In genomic region chr4:8703857-8704495, GRCh38 we compare ENCODE assay signal across 15 cellular contexts.
DNase-seq lines count a peak whose midpoint lies in the region; FAIRE-seq and TF ChIP-seq lines count a peak whose summit lies in the region.
"Had no signal": no experiment of that assay in that cellular context is flagged by ENCODE, and none has a peak within 500 bp of the region (broad histone marks: within the 10 kb centered on the region; RNA-seq: fewer than 3 reads in every experiment).

No MANE protein-coding gene starts in this region.

- peaks cover 2% of the 10 kb centered on the region for H3K27me3 ChIP-seq in astrocyte (ENCODE audit: insufficient read depth, low read length)
- peaks cover 0 to 72% (median 0%) of the 10 kb centered on the region in 3 experiments for H3K27me3 ChIP-seq in neuronal stem cell (ENCODE audit: control insufficient read depth in 3 of 3, insufficient read depth in 3 of 3, low read depth in 1 of 3, low read length in 3 of 3)
- H3K27me3 ChIP-seq: MG63 had no signal

- peaks cover 5% of the 10 kb centered on the region for H3K27me3 Mint-ChIP-seq in activated T-cell treated with anti-CD3 and anti-CD28 coated beads, Interleukin-2, amount 50 U/mL, for 24 hours
- H3K27me3 Mint-ChIP-seq in astrocyte (ENCODE audit: low read depth, unreplicated experiment), result peaks cover 57% of the 10 kb centered on the region
- peaks cover 49% of the 10 kb centered on the region for H3K27me3 Mint-ChIP-seq in type B pancreatic cell
- H3K27me3 Mint-ChIP-seq in activated CD4-positive, alpha-beta T cell treated with anti-CD3 and anti-CD28 coated beads, Interleukin-2, amount 10 ng/mL, durations not matched to agents 24 days and 14 days, result no peaks in the 10 kb centered on the region

- no peak overlapping the region for H2BK12ac ChIP-seq in neuronal stem cell (ENCODE audit: low read length)

- no peaks in the 10 kb centered on the region for H3K9me3 Mint-ChIP-seq in activated T-cell treated with anti-CD3 and anti-CD28 coated beads, Interleukin-2, amount 50 U/mL, for 24 hours
- no peaks in the 10 kb centered on the region for H3K9me3 Mint-ChIP-seq in astrocyte (ENCODE audit: unreplicated experiment)
- no peaks in the 10 kb centered on the region for H3K9me3 Mint-ChIP-seq in type B pancreatic cell
- H3K9me3 Mint-ChIP-seq in activated CD4-positive, alpha-beta T cell treated with anti-CD3 and anti-CD28 coated beads, Interleukin-2, amount 10 ng/mL, durations not matched to agents 24 days and 14 days, result no peaks in the 10 kb centered on the region

- H3K18ac ChIP-seq in neuronal stem cell (ENCODE audit: low read length), result peak overlapping the region; percentile 20

- no peak overlapping the region for H3K4me3 Mint-ChIP-seq in activated T-cell treated with anti-CD3 and anti-CD28 coated beads, Interleukin-2, amount 50 U/mL, for 24 hours
- H3K4me3 Mint-ChIP-seq in astrocyte (ENCODE audit: unreplicated experiment) (no peak overlapping the region), type B pancreatic cell (no peak overlapping the region)
- no peak overlapping the region for H3K4me3 Mint-ChIP-seq in activated CD4-positive, alpha-beta T cell treated with anti-CD3 and anti-CD28 coated beads, Interleukin-2, amount 10 ng/mL, durations not matched to agents 24 days and 14 days

- intact Hi-C loops in activated CD4-positive, alpha-beta T cell treated with anti-CD3 and anti-CD28 coated beads, Interleukin-2, amount 10 ng/mL, durations not matched to agents 24 days and 14 days (cut with micrococcal nuclease), result no loop called here

- H2BK5ac ChIP-seq in neuronal stem cell (ENCODE audit: low read length), result peak overlapping the region; percentile 45

- H4K91ac ChIP-seq in neuronal stem cell (ENCODE audit: low read depth, low read length, poor library complexity), result no peak overlapping the region

- H3K4ac ChIP-seq in neuronal stem cell (ENCODE audit: low read length), result no peak overlapping the region

- peak; percentile 6 for DNase-seq in activated T-cell treated with anti-CD3 and anti-CD28 coated beads, Interleukin-2, amount 50 U/mL, for 24 hours
- DNase-seq in activated T-cell treated with anti-CD3 and anti-CD28 coated beads for 4 hours (no peak), astrocyte (ENCODE audit: low read depth) (no peak), neuronal stem cell (ENCODE audit: low spot score) (no peak), type B pancreatic cell (ENCODE audit: extremely low spot score, unreplicated experiment) (peak; percentile 62), epidermal melanocyte (ENCODE audit: insufficient read length, low spot score) (no peak), NCI-H82 treated with DMSO at 0.1 percent for 48 hours (lab: John Stamatoyannopoulos, UW; ENCODE audit: unreplicated experiment) (no peak)
- DNase-seq in activated CD4-positive, alpha-beta T cell treated with anti-CD3 and anti-CD28 coated beads, Interleukin-2, amount 10 ng/mL, durations not matched to agents 24 days and 14 days, result no peak
- DNase-seq: C1 segment of cervical spinal cord, MG63, NCI-H1105, NCI-H1694 treated with DMSO at 0.1 percent for 48 hours, NCI-H69, PC-3 had no signal

- no peaks in the 10 kb centered on the region for H3K4me1 Mint-ChIP-seq in activated T-cell treated with anti-CD3 and anti-CD28 coated beads, Interleukin-2, amount 50 U/mL, for 24 hours (ENCODE audit: low read depth)
- H3K4me1 Mint-ChIP-seq in astrocyte (ENCODE audit: low read depth, unreplicated experiment) (peaks cover 4% of the 10 kb centered on the region), type B pancreatic cell (ENCODE audit: unreplicated experiment) (peaks cover 26% of the 10 kb centered on the region)
- no peaks in the 10 kb centered on the region for H3K4me1 Mint-ChIP-seq in activated CD4-positive, alpha-beta T cell treated with anti-CD3 and anti-CD28 coated beads, Interleukin-2, amount 10 ng/mL, durations not matched to agents 24 days and 14 days

- no peak overlapping the region for H2BK120ac ChIP-seq in neuronal stem cell (ENCODE audit: low read depth, low read length)

- TF ChIP-seq CTCF in astrocyte (IDR thresholded peaks at IDR 0.05; ENCODE audit: insufficient read depth, low read depth, low read length) (no peak), type B pancreatic cell (conservative IDR thresholded peaks at IDR 0.05) (no peak)

- FAIRE-seq in astrocyte (lab: Jason Lieb, UNC), result no peak

- no peaks in the 10 kb centered on the region for H3K36me3 Mint-ChIP-seq in activated T-cell treated with anti-CD3 and anti-CD28 coated beads, Interleukin-2, amount 50 U/mL, for 24 hours (ENCODE audit: low read depth)
- H3K36me3 Mint-ChIP-seq in astrocyte (ENCODE audit: low read depth, unreplicated experiment) (no peaks in the 10 kb centered on the region), type B pancreatic cell (no peaks in the 10 kb centered on the region)
- H3K36me3 Mint-ChIP-seq in activated CD4-positive, alpha-beta T cell treated with anti-CD3 and anti-CD28 coated beads, Interleukin-2, amount 10 ng/mL, durations not matched to agents 24 days and 14 days (ENCODE audit: low read depth), result no peaks in the 10 kb centered on the region

- no peaks in the 10 kb centered on the region for H3K4me1 ChIP-seq in astrocyte (ENCODE audit: insufficient read depth, low read length)
- peaks cover 0 to 22% of the 10 kb centered on the region in 2 donors for H3K4me1 ChIP-seq in neuronal stem cell (ENCODE audit: control insufficient read depth in 2 of 2, insufficient read depth in 1 of 2, low read depth in 1 of 2, low read length in 2 of 2)

- no peak overlapping the region for H2AFZ ChIP-seq in astrocyte (ENCODE audit: low read depth, low read length)
- H2AFZ ChIP-seq in neuronal stem cell (ENCODE audit: low read length), result no peak overlapping the region

- H3K14ac ChIP-seq in neuronal stem cell (ENCODE audit: low read length), result no peak overlapping the region

- no peaks in the 10 kb centered on the region for H3K36me3 ChIP-seq in astrocyte (ENCODE audit: insufficient read depth, low read length)
- H3K36me3 ChIP-seq in neuronal stem cell (replicated peaks in 1 of 2; ENCODE audit: control insufficient read depth in 2 of 2, insufficient read depth in 2 of 2, low read length in 2 of 2), result no peaks in the 10 kb centered on the region
- H3K36me3 ChIP-seq: MG63 had no signal

- H3K27ac Mint-ChIP-seq in activated T-cell treated with anti-CD3 and anti-CD28 coated beads, Interleukin-2, amount 50 U/mL, for 24 hours, result no peak overlapping the region
- H3K27ac Mint-ChIP-seq in astrocyte (ENCODE audit: unreplicated experiment), result peak overlapping the region; percentile 47
- no peak overlapping the region for H3K27ac Mint-ChIP-seq in type B pancreatic cell
- no peak overlapping the region for H3K27ac Mint-ChIP-seq in activated CD4-positive, alpha-beta T cell treated with anti-CD3 and anti-CD28 coated beads, Interleukin-2, amount 10 ng/mL, durations not matched to agents 24 days and 14 days

- H2AK5ac ChIP-seq in neuronal stem cell (ENCODE audit: low read depth, low read length), result peak overlapping the region; percentile 56

- H3K27ac ChIP-seq in astrocyte (ENCODE audit: low read depth, low read length) (no peak overlapping the region), neuronal stem cell (replicated peaks; ENCODE audit: low read length) (no peak overlapping the region)
- H3K27ac ChIP-seq: KMS-11 had no signal

- H3K4me2 ChIP-seq in astrocyte (ENCODE audit: low read length) (no peak overlapping the region), neuronal stem cell (ENCODE audit: insufficient read depth, low read length, poor library complexity, severe bottlenecking) (no peak overlapping the region)
- H3K4me2 ChIP-seq: KMS-11 had no signal

- no peaks in the 10 kb centered on the region for H3K79me1 ChIP-seq in neuronal stem cell (ENCODE audit: low read depth, low read length)

- no peaks in the 10 kb centered on the region for H4K20me1 ChIP-seq in astrocyte (ENCODE audit: insufficient read depth, low read length)

- WGBS in neuronal stem cell (ENCODE audit: extremely low coverage in 2 of 2, insufficient read length in 2 of 2, insufficient replicate concordance in 1 of 2), 2 donors, result no CpG with 5 or more reads among the region's 11 CpGs

- H3K9me3 ChIP-seq in astrocyte (ENCODE audit: insufficient read depth, low read depth, low read length), result no peaks in the 10 kb centered on the region
- no peaks in the 10 kb centered on the region for H3K9me3 ChIP-seq in neuronal stem cell (replicated peaks in 1 of 2; ENCODE audit: control insufficient read depth in 2 of 2, insufficient read depth in 1 of 2, low read depth in 1 of 2, low read length in 2 of 2)
- H3K9me3 ChIP-seq: MG63 had no signal

- peak overlapping the region; percentile 35 for H2BK15ac ChIP-seq in neuronal stem cell (ENCODE audit: low read length)

- H3K4me3 ChIP-seq in astrocyte (ENCODE audit: insufficient read depth, low read depth, low read length), result no peak overlapping the region
- H3K4me3 ChIP-seq in neuronal stem cell (ENCODE audit: low read length in 2 of 2), result no peak overlapping the region
- H3K4me3 ChIP-seq: MG63 had no signal

- no peak overlapping the region for H4K8ac ChIP-seq in neuronal stem cell (ENCODE audit: low read depth, low read length)

- H3K23ac ChIP-seq in neuronal stem cell (ENCODE audit: low read depth, low read length, poor library complexity), result no peak overlapping the region

- no peaks in the 10 kb centered on the region for H3K79me2 ChIP-seq in astrocyte (ENCODE audit: insufficient read depth, low read length)

- H3K9ac ChIP-seq in astrocyte (ENCODE audit: low read length), result no peak overlapping the region
- H3K9ac ChIP-seq in neuronal stem cell (ENCODE audit: low read depth, low read length, poor library complexity), result no peak overlapping the region
- H3K9ac ChIP-seq: KMS-11 had no signal

Comparison
In these comparisons a context has a peak if more than half of its experiments do, and no peak if none do; other contexts are left out.
1. DNase-seq: peak in activated T-cell treated with anti-CD3 and anti-CD28 coated beads, Interleukin-2, amount 50 U/mL, for 24 hours (single experiment) and type B pancreatic cell (single experiment); none in activated T-cell treated with anti-CD3 and anti-CD28 coated beads for 4 hours (single experiment), astrocyte (single experiment), neuronal stem cell (single experiment), activated CD4-positive, alpha-beta T cell treated with anti-CD3 and anti-CD28 coated beads, Interleukin-2, amount 10 ng/mL, durations not matched to agents 24 days and 14 days (single experiment), epidermal melanocyte (single experiment) and NCI-H82 treated with DMSO at 0.1 percent for 48 hours (single experiment).